16 cellular contexts compared by ENCODE assay signal in genomic region chr5:74149395-74149794, GRCh38.
DNase-seq lines count a peak whose midpoint lies in the region; ATAC-seq, FAIRE-seq and TF ChIP-seq lines count a peak whose summit lies in the region.
"Had no signal": no experiment of that assay in that cellular context is flagged by ENCODE, and none has a peak within 500 bp of the region (broad histone marks: within the 10 kb centered on the region; RNA-seq: fewer than 3 reads in every experiment).

No MANE protein-coding gene starts in this region.

- CTCF ChIA-PET in HepG2 (lab: Yijun Ruan, JAX; ENCODE audit: low intra/inter-chr PET ratio, low total read pairs): no interaction called here
- CTCF ChIA-PET in CD4-positive, alpha-beta T cell (lab: Charles Lee): no interaction called here

- no peaks in the 10 kb centered on the region for H3K27me3 ChIP-seq in right lobe of liver
- H3K27me3 ChIP-seq in HepG2 (ENCODE audit: control insufficient read depth in 1 of 2, insufficient read depth in 2 of 2, low read length in 2 of 2): peaks cover 0 to 11% of the 10 kb centered on the region in 2 experiments; a peak in 2 of 5 replicates
- H3K27me3 ChIP-seq in adipocyte (replicated peaks; ENCODE audit: control insufficient read depth, insufficient read depth, low read length): no peaks in the 10 kb centered on the region
- no peaks in the 10 kb centered on the region for H3K27me3 ChIP-seq in uterus
- H3K27me3 ChIP-seq in CD4-positive, alpha-beta T cell (ENCODE audit: control insufficient read depth, insufficient read depth, low read length): no peaks in the 10 kb centered on the region
- H3K27me3 ChIP-seq: BLaER1 treated with 17β-estradiol and CSF1 and Interleukin-3, amounts not matched to agents 10 nM and 100 nM; foreskin keratinocyte; spleen had no signal

- peak in 2 of 4 donors; percentile 33 to 78 for ATAC-seq in right lobe of liver
- ATAC-seq in HepG2: no peak
- no peak for ATAC-seq in HG02852 (IDR thresholded peaks at IDR 0.05; ENCODE audit: unreplicated experiment)
- ATAC-seq in CD4-positive, alpha-beta T cell (ENCODE audit: poor library complexity): no peak
- ATAC-seq: foreskin keratinocyte, Right ventricle myocardium inferior had no signal

- H3K27ac Mint-ChIP-seq in CD4-positive, alpha-beta T cell: no peak overlapping the region
- H3K27ac Mint-ChIP-seq: activated naive CD8-positive, alpha-beta T cell treated with anti-CD3 and anti-CD28 coated beads, Interleukin-2, amount 10 ng/mL, durations not matched to agents 7 days and 5 days had no signal

- no peak overlapping the region for H3K4me3 Mint-ChIP-seq in CD4-positive, alpha-beta T cell
- H3K4me3 Mint-ChIP-seq: activated naive CD8-positive, alpha-beta T cell treated with anti-CD3 and anti-CD28 coated beads, Interleukin-2, amount 10 ng/mL, durations not matched to agents 7 days and 5 days had no signal

- WGBS in right lobe of liver (ENCODE audit: insufficient coverage, low coverage, low lambda C conversion rate, missing lambda C conversion rate): 10% methylated on average over 3 of the region's 3 CpGs
- WGBS in HepG2 (ENCODE audit: low lambda C conversion rate): 6% methylated on average over 3 of the region's 3 CpGs

- H3K9me3 ChIP-seq in right lobe of liver (no peaks in the 10 kb centered on the region), HepG2 (ENCODE audit: low read length) (no peaks in the 10 kb centered on the region), adipocyte (ENCODE audit: control insufficient read depth, low read length) (no peaks in the 10 kb centered on the region), uterus (no peaks in the 10 kb centered on the region)
- no peaks in the 10 kb centered on the region for H3K9me3 ChIP-seq in CD4-positive, alpha-beta T cell (ENCODE audit: control insufficient read depth, low read length)
- H3K9me3 ChIP-seq: BLaER1 treated with 17β-estradiol and CSF1 and Interleukin-3, amounts not matched to agents 10 nM and 100 nM; spleen had no signal

- POLR2A ChIA-PET in HepG2 (lab: Yijun Ruan, JAX): no interaction called here
- POLR2A ChIA-PET in CD4-positive, alpha-beta T cell (lab: Charles Lee): no interaction called here

- H3K27ac ChIP-seq in right lobe of liver: no peak overlapping the region
- H3K27ac ChIP-seq in HepG2 (ENCODE audit: extremely low read length, insufficient read depth, low read length): no peak overlapping the region
- H3K27ac ChIP-seq in uterus: peak overlapping the region in 1 of 2 donors; percentile 9
- no peak overlapping the region for H3K27ac ChIP-seq in CD4-positive, alpha-beta T cell (ENCODE audit: low read depth, low read length)
- H3K27ac ChIP-seq: BLaER1 treated with 17β-estradiol and CSF1 and Interleukin-3, amounts not matched to agents 10 nM and 100 nM; foreskin keratinocyte; spleen had no signal

- no peaks in the 10 kb centered on the region for H3K79me2 ChIP-seq in HepG2 (ENCODE audit: insufficient read depth, low read length)

- no peak overlapping the region for H3K4me2 ChIP-seq in HepG2 (ENCODE audit: low read depth, low read length)

- TF ChIP-seq RAD21 in HepG2 (CRISPR knock-in tag; IDR thresholded peaks at IDR 0.05): no peak

- DNase-seq in right lobe of liver (peak in 2 of 3 donors; percentile 46 to 53), HepG2 (ENCODE audit: low spot score) (no peak), adipocyte (ENCODE audit: low read depth) (peak; percentile 65), hepatic stellate cell (ENCODE audit: low spot score) (peak; percentile 9), uterus (peak; percentile 59 to 75), HuH-7 (ENCODE audit: low spot score) (no peak)
- no peak for DNase-seq in CD4-positive, alpha-beta T cell
- DNase-seq: activated CD4-positive, alpha-beta T cell treated with anti-CD3 and anti-CD28 coated beads for 4 hours; activated naive CD8-positive, alpha-beta T cell treated with anti-CD3 and anti-CD28 coated beads, Interleukin-2, amount 10 ng/mL, durations not matched to agents 7 days and 5 days; mesenchymal stem cell; NCI-H1417; spleen had no signal

- intact Hi-C loops in right lobe of liver (cut with DNase I): no loop called here
- intact Hi-C loops in HepG2 (cut with micrococcal nuclease; ENCODE audit: unreplicated experiment): no loop called here
- intact Hi-C loops in uterus (cut with DNase I; ENCODE audit: low total_unique reads): no loop called here
- intact Hi-C loops in CD4-positive, alpha-beta T cell (cut with DNase I, micrococcal nuclease): no loop called here

- H4K20me1 ChIP-seq in HepG2 (ENCODE audit: insufficient read depth, low read length): no peaks in the 10 kb centered on the region
- H4K20me1 ChIP-seq: BLaER1 treated with 17β-estradiol and CSF1 and Interleukin-3, amounts not matched to agents 10 nM and 100 nM had no signal

- TF ChIP-seq EP300 in HepG2 (IDR thresholded peaks at IDR 0.05; ENCODE audit: low read depth in 2 of 2, low read length in 2 of 2): no peak
- TF ChIP-seq EP300 in HepG2 (CRISPR knock-in tag; IDR thresholded peaks at IDR 0.05; ENCODE audit: borderline replicate concordance): no peak

- H3K36me3 ChIP-seq in right lobe of liver (no peaks in the 10 kb centered on the region), HepG2 (replicated peaks in 1 of 2; ENCODE audit: control insufficient read depth in 1 of 2, insufficient read depth in 2 of 2, low read length in 2 of 2) (no peaks in the 10 kb centered on the region), adipocyte (ENCODE audit: control insufficient read depth, insufficient read depth, low read length, severe bottlenecking) (no peaks in the 10 kb centered on the region), uterus (no peaks in the 10 kb centered on the region)
- H3K36me3 ChIP-seq: BLaER1 treated with 17β-estradiol and CSF1 and Interleukin-3, amounts not matched to agents 10 nM and 100 nM; spleen had no signal

- H3K4me3 ChIP-seq in right lobe of liver: no peak overlapping the region
- no peak overlapping the region for H3K4me3 ChIP-seq in HepG2 (replicated peaks in 1 of 3; ENCODE audit: insufficient read depth in 1 of 3, low read depth in 2 of 3, low read length in 3 of 3)
- no peak overlapping the region for H3K4me3 ChIP-seq in adipocyte (ENCODE audit: low read length)
- no peak overlapping the region for H3K4me3 ChIP-seq in uterus
- H3K4me3 ChIP-seq: BLaER1 treated with 17β-estradiol and CSF1 and Interleukin-3, amounts not matched to agents 10 nM and 100 nM; spleen had no signal

- peaks cover 5% of the 10 kb centered on the region for H3K27me3 Mint-ChIP-seq in CD4-positive, alpha-beta T cell

- no peak overlapping the region for H2AFZ ChIP-seq in HepG2 (ENCODE audit: low read length)

- H3K9me3 Mint-ChIP-seq in CD4-positive, alpha-beta T cell: no peaks in the 10 kb centered on the region
- H3K9me3 Mint-ChIP-seq: activated naive CD8-positive, alpha-beta T cell treated with anti-CD3 and anti-CD28 coated beads, Interleukin-2, amount 10 ng/mL, durations not matched to agents 7 days and 5 days had no signal

- no peak overlapping the region for H3K9ac ChIP-seq in HepG2 (ENCODE audit: insufficient read depth, low read depth, low read length)
- H3K9ac ChIP-seq in adipocyte (ENCODE audit: low read length): no peak overlapping the region
- H3K9ac ChIP-seq: BLaER1 treated with 17β-estradiol and CSF1 and Interleukin-3, amounts not matched to agents 10 nM and 100 nM had no signal

- H3K4me1 ChIP-seq in right lobe of liver: no peaks in the 10 kb centered on the region
- H3K4me1 ChIP-seq in HepG2 (ENCODE audit: insufficient read depth, low read length): no peaks in the 10 kb centered on the region
- H3K4me1 ChIP-seq in adipocyte (ENCODE audit: control insufficient read depth, insufficient read depth, low read length): peaks cover 9% of the 10 kb centered on the region
- H3K4me1 ChIP-seq in uterus: peaks cover 0 to 7% of the 10 kb centered on the region in 2 donors
- H3K4me1 ChIP-seq: spleen had no signal

- BruUV-seq in HepG2 (replicated peaks; lab: Mats Ljungman, UMichigan): no TSS peak

- no peak for FAIRE-seq in HepG2 (lab: Jason Lieb, UNC)

- H3K4me1 Mint-ChIP-seq in CD4-positive, alpha-beta T cell (ENCODE audit: low read depth): no peaks in the 10 kb centered on the region
- H3K4me1 Mint-ChIP-seq: activated naive CD8-positive, alpha-beta T cell treated with anti-CD3 and anti-CD28 coated beads, Interleukin-2, amount 10 ng/mL, durations not matched to agents 7 days and 5 days had no signal

- H3K36me3 Mint-ChIP-seq in CD4-positive, alpha-beta T cell (ENCODE audit: low read depth): no peaks in the 10 kb centered on the region
- H3K36me3 Mint-ChIP-seq: activated naive CD8-positive, alpha-beta T cell treated with anti-CD3 and anti-CD28 coated beads, Interleukin-2, amount 10 ng/mL, durations not matched to agents 7 days and 5 days had no signal

- TF ChIP-seq CTCF in right lobe of liver (IDR thresholded peaks at IDR 0.05) (no peak), HepG2 (CRISPR knock-in tag; IDR thresholded peaks at IDR 0.05) (no peak), uterus (IDR thresholded peaks at IDR 0.05) (no peak)
- no peak for TF ChIP-seq CTCF in CD4-positive, alpha-beta T cell (IDR thresholded peaks at IDR 0.05)

- no peak for TF ChIP-seq POLR2A in right lobe of liver (IDR thresholded peaks at IDR 0.05)
- TF ChIP-seq POLR2A in HepG2 (IDR thresholded peaks at IDR 0.05; ENCODE audit: insufficient read depth in 1 of 2, low read depth in 2 of 2, low read length in 2 of 2): no peak
- TF ChIP-seq POLR2A in uterus (IDR thresholded peaks at IDR 0.05): no peak

- in situ Hi-C loops in HepG2 (cut with HindIII; ENCODE audit: extremely low pct_ligation_motif_present, low pct_unique_long_range_greater_than_20kb): no loop called here

TF ChIP-seq in HepG2, 621 proteins besides CTCF, POLR2A, EP300 and RAD21 (continues in another document):
- TF ChIP-seq NFE2L1 (CRISPR knock-in tag; IDR thresholded peaks at IDR 0.05; ENCODE audit: borderline replicate concordance): no peak
- no peak for TF ChIP-seq CAMTA2 (CRISPR knock-in tag; IDR thresholded peaks at IDR 0.05; ENCODE audit: borderline replicate concordance)
- no peak for TF ChIP-seq ZNF816 (CRISPR knock-in tag; IDR thresholded peaks at IDR 0.05; ENCODE audit: borderline replicate concordance)
- no peak for TF ChIP-seq ZNF570 (CRISPR knock-in tag; IDR thresholded peaks at IDR 0.05; ENCODE audit: borderline replicate concordance)
- TF ChIP-seq HNRNPL (IDR thresholded peaks at IDR 0.05; ENCODE audit: low read depth, low read length): no peak
- no peak for TF ChIP-seq ARHGAP35 (CRISPR knock-in tag; IDR thresholded peaks at IDR 0.05; ENCODE audit: borderline replicate concordance)
- TF ChIP-seq ATRX (CRISPR knock-in tag; IDR thresholded peaks at IDR 0.05; ENCODE audit: borderline replicate concordance): no peak
- TF ChIP-seq ZNF547 (CRISPR knock-in tag; IDR thresholded peaks at IDR 0.05): no peak

Comparison
In these comparisons a context has a peak if more than half of its experiments do, and no peak if none do; other contexts are left out.
1. DNase-seq: peak in right lobe of liver (2 of 3), adipocyte (single experiment), hepatic stellate cell (single experiment) and uterus (2 of 2); none in HepG2 (single experiment), HuH-7 (single experiment) and CD4-positive, alpha-beta T cell (0 of 10).